In the genomic region with DNA sequence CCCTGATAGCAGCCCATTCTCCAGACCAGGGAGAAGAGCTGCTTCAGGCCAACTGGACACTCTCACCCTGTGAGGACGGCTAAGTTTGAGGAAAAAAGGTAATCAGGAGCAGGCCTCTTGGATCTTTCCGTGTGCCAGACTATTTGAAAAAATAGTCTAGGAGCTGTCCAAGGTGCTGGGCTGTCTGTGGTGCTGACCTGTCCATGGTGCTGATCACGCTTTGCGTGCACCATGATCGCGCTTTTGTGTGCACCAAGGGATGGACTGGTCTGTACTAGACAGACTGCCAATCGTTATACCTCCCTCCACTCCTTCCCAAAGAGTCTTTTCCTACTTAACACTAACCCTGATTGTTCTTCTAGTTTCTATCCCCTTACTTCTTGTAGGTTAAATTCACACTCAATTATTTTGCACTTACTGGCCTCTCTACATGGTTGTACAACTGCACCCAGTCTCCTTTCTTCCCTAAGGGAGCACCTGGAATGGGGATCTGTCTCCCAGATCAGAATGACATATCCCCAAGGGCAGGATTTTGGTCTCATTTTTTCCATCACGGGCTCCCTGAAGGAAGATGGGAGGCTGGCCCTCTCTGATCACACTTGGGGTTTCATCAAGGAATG, we compare ENCODE assay signal across 1 cellular context.
A peak's percentile ranks its signal among the peaks of the same experiment; 100 is the strongest.
TF ChIP-seq lines count a peak whose summit lies in the region.

No MANE protein-coding gene starts in this region.

TF ChIP-seq in K562, 482 proteins besides CTCF, POLR2A, EP300 and RAD21 (continues in another document):
- TF ChIP-seq, protein P1, sequence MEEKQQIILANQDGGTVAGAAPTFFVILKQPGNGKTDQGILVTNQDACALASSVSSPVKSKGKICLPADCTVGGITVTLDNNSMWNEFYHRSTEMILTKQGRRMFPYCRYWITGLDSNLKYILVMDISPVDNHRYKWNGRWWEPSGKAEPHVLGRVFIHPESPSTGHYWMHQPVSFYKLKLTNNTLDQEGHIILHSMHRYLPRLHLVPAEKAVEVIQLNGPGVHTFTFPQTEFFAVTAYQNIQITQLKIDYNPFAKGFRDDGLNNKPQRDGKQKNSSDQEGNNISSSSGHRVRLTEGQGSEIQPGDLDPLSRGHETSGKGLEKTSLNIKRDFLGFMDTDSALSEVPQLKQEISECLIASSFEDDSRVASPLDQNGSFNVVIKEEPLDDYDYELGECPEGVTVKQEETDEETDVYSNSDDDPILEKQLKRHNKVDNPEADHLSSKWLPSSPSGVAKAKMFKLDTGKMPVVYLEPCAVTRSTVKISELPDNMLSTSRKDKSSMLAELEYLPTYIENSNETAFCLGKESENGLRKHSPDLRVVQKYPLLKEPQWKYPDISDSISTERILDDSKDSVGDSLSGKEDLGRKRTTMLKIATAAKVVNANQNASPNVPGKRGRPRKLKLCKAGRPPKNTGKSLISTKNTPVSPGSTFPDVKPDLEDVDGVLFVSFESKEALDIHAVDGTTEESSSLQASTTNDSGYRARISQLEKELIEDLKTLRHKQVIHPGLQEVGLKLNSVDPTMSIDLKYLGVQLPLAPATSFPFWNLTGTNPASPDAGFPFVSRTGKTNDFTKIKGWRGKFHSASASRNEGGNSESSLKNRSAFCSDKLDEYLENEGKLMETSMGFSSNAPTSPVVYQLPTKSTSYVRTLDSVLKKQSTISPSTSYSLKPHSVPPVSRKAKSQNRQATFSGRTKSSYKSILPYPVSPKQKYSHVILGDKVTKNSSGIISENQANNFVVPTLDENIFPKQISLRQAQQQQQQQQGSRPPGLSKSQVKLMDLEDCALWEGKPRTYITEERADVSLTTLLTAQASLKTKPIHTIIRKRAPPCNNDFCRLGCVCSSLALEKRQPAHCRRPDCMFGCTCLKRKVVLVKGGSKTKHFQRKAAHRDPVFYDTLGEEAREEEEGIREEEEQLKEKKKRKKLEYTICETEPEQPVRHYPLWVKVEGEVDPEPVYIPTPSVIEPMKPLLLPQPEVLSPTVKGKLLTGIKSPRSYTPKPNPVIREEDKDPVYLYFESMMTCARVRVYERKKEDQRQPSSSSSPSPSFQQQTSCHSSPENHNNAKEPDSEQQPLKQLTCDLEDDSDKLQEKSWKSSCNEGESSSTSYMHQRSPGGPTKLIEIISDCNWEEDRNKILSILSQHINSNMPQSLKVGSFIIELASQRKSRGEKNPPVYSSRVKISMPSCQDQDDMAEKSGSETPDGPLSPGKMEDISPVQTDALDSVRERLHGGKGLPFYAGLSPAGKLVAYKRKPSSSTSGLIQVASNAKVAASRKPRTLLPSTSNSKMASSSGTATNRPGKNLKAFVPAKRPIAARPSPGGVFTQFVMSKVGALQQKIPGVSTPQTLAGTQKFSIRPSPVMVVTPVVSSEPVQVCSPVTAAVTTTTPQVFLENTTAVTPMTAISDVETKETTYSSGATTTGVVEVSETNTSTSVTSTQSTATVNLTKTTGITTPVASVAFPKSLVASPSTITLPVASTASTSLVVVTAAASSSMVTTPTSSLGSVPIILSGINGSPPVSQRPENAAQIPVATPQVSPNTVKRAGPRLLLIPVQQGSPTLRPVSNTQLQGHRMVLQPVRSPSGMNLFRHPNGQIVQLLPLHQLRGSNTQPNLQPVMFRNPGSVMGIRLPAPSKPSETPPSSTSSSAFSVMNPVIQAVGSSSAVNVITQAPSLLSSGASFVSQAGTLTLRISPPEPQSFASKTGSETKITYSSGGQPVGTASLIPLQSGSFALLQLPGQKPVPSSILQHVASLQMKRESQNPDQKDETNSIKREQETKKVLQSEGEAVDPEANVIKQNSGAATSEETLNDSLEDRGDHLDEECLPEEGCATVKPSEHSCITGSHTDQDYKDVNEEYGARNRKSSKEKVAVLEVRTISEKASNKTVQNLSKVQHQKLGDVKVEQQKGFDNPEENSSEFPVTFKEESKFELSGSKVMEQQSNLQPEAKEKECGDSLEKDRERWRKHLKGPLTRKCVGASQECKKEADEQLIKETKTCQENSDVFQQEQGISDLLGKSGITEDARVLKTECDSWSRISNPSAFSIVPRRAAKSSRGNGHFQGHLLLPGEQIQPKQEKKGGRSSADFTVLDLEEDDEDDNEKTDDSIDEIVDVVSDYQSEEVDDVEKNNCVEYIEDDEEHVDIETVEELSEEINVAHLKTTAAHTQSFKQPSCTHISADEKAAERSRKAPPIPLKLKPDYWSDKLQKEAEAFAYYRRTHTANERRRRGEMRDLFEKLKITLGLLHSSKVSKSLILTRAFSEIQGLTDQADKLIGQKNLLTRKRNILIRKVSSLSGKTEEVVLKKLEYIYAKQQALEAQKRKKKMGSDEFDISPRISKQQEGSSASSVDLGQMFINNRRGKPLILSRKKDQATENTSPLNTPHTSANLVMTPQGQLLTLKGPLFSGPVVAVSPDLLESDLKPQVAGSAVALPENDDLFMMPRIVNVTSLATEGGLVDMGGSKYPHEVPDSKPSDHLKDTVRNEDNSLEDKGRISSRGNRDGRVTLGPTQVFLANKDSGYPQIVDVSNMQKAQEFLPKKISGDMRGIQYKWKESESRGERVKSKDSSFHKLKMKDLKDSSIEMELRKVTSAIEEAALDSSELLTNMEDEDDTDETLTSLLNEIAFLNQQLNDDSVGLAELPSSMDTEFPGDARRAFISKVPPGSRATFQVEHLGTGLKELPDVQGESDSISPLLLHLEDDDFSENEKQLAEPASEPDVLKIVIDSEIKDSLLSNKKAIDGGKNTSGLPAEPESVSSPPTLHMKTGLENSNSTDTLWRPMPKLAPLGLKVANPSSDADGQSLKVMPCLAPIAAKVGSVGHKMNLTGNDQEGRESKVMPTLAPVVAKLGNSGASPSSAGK (IDR thresholded peaks at IDR 0.05) = no peak
- TF ChIP-seq SIN3A (IDR thresholded peaks at IDR 0.05; ENCODE audit: borderline replicate concordance in 2 of 2, control insufficient read depth in 1 of 2, low read depth in 2 of 2, low read length in 2 of 2) (peak; percentile 96 to 98), ZNF232 (CRISPR knock-in tag; IDR thresholded peaks at IDR 0.05) (peak; percentile 99), KDM5B (IDR thresholded peaks at IDR 0.05; ENCODE audit: insufficient replicate concordance, low read depth, low read length) (no peak), FOSL1 (tag; conservative IDR thresholded peaks at IDR 0.05) (no peak), XRCC4 (IDR thresholded peaks at IDR 0.05; ENCODE audit: extremely low read depth, insufficient read depth, insufficient read length) (no peak), PRDM10 (IDR thresholded peaks at IDR 0.05; ENCODE audit: partially characterized antibody) (no peak), ZNF134 (CRISPR knock-in tag; conservative IDR thresholded peaks at IDR 0.05) (peak; percentile 70), ZNF217 (CRISPR knock-in tag; IDR thresholded peaks at IDR 0.05) (peak; percentile 95), POLR2B (IDR thresholded peaks at IDR 0.05; ENCODE audit: low read depth, partially characterized antibody) (no peak), ZBTB7A (IDR thresholded peaks at IDR 0.05; ENCODE audit: borderline replicate concordance, control insufficient read depth, low read depth, low read length) (no peak), E2F8 (IDR thresholded peaks at IDR 0.05; ENCODE audit: low read depth, partially characterized antibody) (no peak), E2F4 (CRISPR knock-in tag; IDR thresholded peaks at IDR 0.05; ENCODE audit: low read depth) (peak; percentile 96), KAT7 (CRISPR knock-in tag; IDR thresholded peaks at IDR 0.05; ENCODE audit: borderline replicate concordance) (peak; percentile 94; the same call in 1 of the 2 replicates), PHB (CRISPR knock-in tag; IDR thresholded peaks at IDR 0.05) (no peak), AFF4 (CRISPR knock-in tag; IDR thresholded peaks at IDR 0.05) (peak; percentile 99), ZNF586 (CRISPR knock-in tag; conservative IDR thresholded peaks at IDR 0.05) (no peak), NRF1 (conservative IDR thresholded peaks at IDR 0.05 in 1 of 2, IDR thresholded peaks at IDR 0.05 in 1 of 2) (no peak)
- TF ChIP-seq, protein P2, sequence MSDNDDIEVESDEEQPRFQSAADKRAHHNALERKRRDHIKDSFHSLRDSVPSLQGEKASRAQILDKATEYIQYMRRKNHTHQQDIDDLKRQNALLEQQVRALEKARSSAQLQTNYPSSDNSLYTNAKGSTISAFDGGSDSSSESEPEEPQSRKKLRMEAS (CRISPR knock-in tag; IDR thresholded peaks at IDR 0.05) = peak; percentile 65
- TF ChIP-seq, protein P3, sequence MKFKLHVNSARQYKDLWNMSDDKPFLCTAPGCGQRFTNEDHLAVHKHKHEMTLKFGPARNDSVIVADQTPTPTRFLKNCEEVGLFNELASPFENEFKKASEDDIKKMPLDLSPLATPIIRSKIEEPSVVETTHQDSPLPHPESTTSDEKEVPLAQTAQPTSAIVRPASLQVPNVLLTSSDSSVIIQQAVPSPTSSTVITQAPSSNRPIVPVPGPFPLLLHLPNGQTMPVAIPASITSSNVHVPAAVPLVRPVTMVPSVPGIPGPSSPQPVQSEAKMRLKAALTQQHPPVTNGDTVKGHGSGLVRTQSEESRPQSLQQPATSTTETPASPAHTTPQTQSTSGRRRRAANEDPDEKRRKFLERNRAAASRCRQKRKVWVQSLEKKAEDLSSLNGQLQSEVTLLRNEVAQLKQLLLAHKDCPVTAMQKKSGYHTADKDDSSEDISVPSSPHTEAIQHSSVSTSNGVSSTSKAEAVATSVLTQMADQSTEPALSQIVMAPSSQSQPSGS (CRISPR knock-in tag; IDR thresholded peaks at IDR 0.05) = peak; percentile 85
